9 cellular contexts compared by ENCODE assay signal in genomic region chr1:155017021-155017945, GRCh38. TPM values are rescaled to one million over a fixed set of nuclear protein-coding genes. Genes with fewer than 3 reads are reported as not detected.
DNase-seq lines count a peak whose midpoint lies in the region; ATAC-seq and TF ChIP-seq lines count a peak whose summit lies in the region.
"Had no signal": no experiment of that assay in that cellular context is flagged by ENCODE, and none has a peak within 500 bp of the region (broad histone marks: within the 10 kb centered on the region; RNA-seq: fewer than 3 reads in every experiment).

No MANE protein-coding gene starts in this region.

- no peaks in the 10 kb centered on the region for H3K79me2 ChIP-seq in neural cell (replicated peaks; ENCODE audit: insufficient read depth, low read length)

- H3K4me2 ChIP-seq in neural cell (ENCODE audit: low read length), result no peak overlapping the region

- TF ChIP-seq CTCF in Calu3 (IDR thresholded peaks at IDR 0.05; ENCODE audit: unreplicated experiment), result peak; percentile 99
- TF ChIP-seq CTCF in RWPE1 (conservative IDR thresholded peaks at IDR 0.05; ENCODE audit: low read depth), result peak; percentile 99
- peak; percentile 96 for TF ChIP-seq CTCF in neural cell (IDR thresholded peaks at IDR 0.05; ENCODE audit: poor library complexity, severe bottlenecking)

- DNase-seq in Calu3 (peak; percentile 96), RWPE1 (ENCODE audit: low spot score) (peak; percentile 93), fibroblast of the conjunctiva (ENCODE audit: low read depth) (peak; percentile 91)
- peak; percentile 83 for DNase-seq in activated effector memory CD4-positive, alpha-beta T cell treated with Interleukin-2 at 50 U/mL for 16 hours

- no peak overlapping the region for H3K9ac ChIP-seq in neural cell (ENCODE audit: low read length)

- no peak overlapping the region for H2AFZ ChIP-seq in neural cell (ENCODE audit: low read depth, low read length)

- TF ChIP-seq EP300 in Ishikawa (IDR thresholded peaks at IDR 0.05; ENCODE audit: borderline replicate concordance) (peak; percentile 33; the same call in 1 of the 2 replicates), neural cell (conservative IDR thresholded peaks at IDR 0.05; ENCODE audit: poor library complexity, severe bottlenecking) (no peak)

- intact Hi-C loops in Calu3 (cut with micrococcal nuclease; ENCODE audit: unreplicated experiment), result loop anchor here (2.0 kb wide), 1 partner anchor 14 kb away; the partner anchor contains the start of gene ZBTB7B

- H3K4me1 Mint-ChIP-seq in Calu3 (ENCODE audit: low read depth, unreplicated experiment), result peaks cover 37% of the 10 kb centered on the region
- H3K4me1 Mint-ChIP-seq in stimulated activated naive CD8-positive, alpha-beta T cell treated with anti-CD3 and anti-CD28 coated beads, Interleukin-15, Interleukin-2, amounts not matched to agents 100 ng/mL and 50 ng/mL, for 24 hours (ENCODE audit: low read depth), result peaks cover 57% of the 10 kb centered on the region

- no peaks in the 10 kb centered on the region for H3K27me3 ChIP-seq in neural cell (ENCODE audit: insufficient read depth, low read depth, low read length)

- H3K4me3 ChIP-seq in neural cell (ENCODE audit: low read length), result peak overlapping the region; percentile 60

- no peaks in the 10 kb centered on the region for H3F3A ChIP-seq in neural cell (ENCODE audit: insufficient read depth, low read length, poor library complexity, severe bottlenecking)

- H3K27ac Mint-ChIP-seq in Calu3 (ENCODE audit: unreplicated experiment), result peak overlapping the region; percentile 79
- peak overlapping the region; percentile 28 for H3K27ac Mint-ChIP-seq in stimulated activated naive CD8-positive, alpha-beta T cell treated with anti-CD3 and anti-CD28 coated beads, Interleukin-15, Interleukin-2, amounts not matched to agents 100 ng/mL and 50 ng/mL, for 24 hours

- H3K9me3 ChIP-seq in neural cell (ENCODE audit: low read length), result no peaks in the 10 kb centered on the region

- no peaks in the 10 kb centered on the region for H3K9me3 Mint-ChIP-seq in Calu3 (ENCODE audit: low read depth, unreplicated experiment)
- H3K9me3 Mint-ChIP-seq in stimulated activated naive CD8-positive, alpha-beta T cell treated with anti-CD3 and anti-CD28 coated beads, Interleukin-15, Interleukin-2, amounts not matched to agents 100 ng/mL and 50 ng/mL, for 24 hours, result no peaks in the 10 kb centered on the region

- peaks cover 56% of the 10 kb centered on the region for H3K36me3 Mint-ChIP-seq in Calu3 (ENCODE audit: insufficient read depth, unreplicated experiment)
- peaks cover 7% of the 10 kb centered on the region for H3K36me3 Mint-ChIP-seq in stimulated activated naive CD8-positive, alpha-beta T cell treated with anti-CD3 and anti-CD28 coated beads, Interleukin-15, Interleukin-2, amounts not matched to agents 100 ng/mL and 50 ng/mL, for 24 hours (ENCODE audit: low read depth)

- no peaks in the 10 kb centered on the region for H3K27me3 Mint-ChIP-seq in Calu3 (ENCODE audit: unreplicated experiment)
- H3K27me3 Mint-ChIP-seq in stimulated activated naive CD8-positive, alpha-beta T cell treated with anti-CD3 and anti-CD28 coated beads, Interleukin-15, Interleukin-2, amounts not matched to agents 100 ng/mL and 50 ng/mL, for 24 hours, result no peaks in the 10 kb centered on the region

- peak overlapping the region; percentile 60 for H3K4me3 Mint-ChIP-seq in Calu3 (ENCODE audit: low read depth, unreplicated experiment)
- H3K4me3 Mint-ChIP-seq in stimulated activated naive CD8-positive, alpha-beta T cell treated with anti-CD3 and anti-CD28 coated beads, Interleukin-15, Interleukin-2, amounts not matched to agents 100 ng/mL and 50 ng/mL, for 24 hours, result peak overlapping the region; percentile 69

- H3K27ac ChIP-seq in RWPE1, result peak overlapping the region; percentile 100
- H3K27ac ChIP-seq in neural cell (ENCODE audit: low read length), result no peak overlapping the region

- POLR2A ChIA-PET in RWPE1 (lab: Yijun Ruan, JAX; ENCODE audit: low non-redundant PET), result no interaction called here

- CTCF ChIA-PET in Calu3 (lab: Charles Lee), result interaction anchor here (0.5 to 1.9 kb wide), 27 partner anchors 11 to 1342 kb away, joined by 3 to 13 read pairs (median 4); partner anchors contain the start of genes ADAM15, LENEP, PBXIP1 and PYGO2
- CTCF ChIA-PET in RWPE1 (lab: Yijun Ruan, JAX), result interaction anchor here (0.5 to 2.7 kb wide), 31 partner anchors 9 to 845 kb away, joined by 3 to 26 read pairs (median 4); partner anchors contain the start of genes ADAM15, CKS1B, DCST1 and DCST2

- ATAC-seq in GM21447 (IDR thresholded peaks at IDR 0.05; ENCODE audit: unreplicated experiment), result peak; percentile 68

- BruUV-seq in Calu3 (replicated peaks; lab: Mats Ljungman, UMichigan), result no TSS peak

- no peaks in the 10 kb centered on the region for H4K20me1 ChIP-seq in neural cell (ENCODE audit: insufficient read depth)

- no peaks in the 10 kb centered on the region for H3K36me3 ChIP-seq in neural cell (ENCODE audit: insufficient read depth, low read length)

- TF ChIP-seq RAD21 in Ishikawa (IDR thresholded peaks at IDR 0.05; ENCODE audit: low read depth) (peak; percentile 73), neural cell (conservative IDR thresholded peaks at IDR 0.05) (peak; percentile 68)

- H3K9me2 ChIP-seq in neural cell (ENCODE audit: insufficient read depth, low read length), result no peaks in the 10 kb centered on the region

TF ChIP-seq in Ishikawa, 13 proteins besides CTCF, POLR2A, EP300 and RAD21 (continues in another document):
- TF ChIP-seq NFIC (IDR thresholded peaks at IDR 0.05), result no peak
- TF ChIP-seq ZBTB7A (IDR thresholded peaks at IDR 0.05; ENCODE audit: low read depth), result peak; percentile 99
- TF ChIP-seq MAX (IDR thresholded peaks at IDR 0.05), result peak; percentile 67; the same call in 1 of the 2 replicates
- TF ChIP-seq TCF12 (IDR thresholded peaks at IDR 0.05; ENCODE audit: low read depth), result peak; percentile 73; the same call in 1 of the 2 replicates
- TF ChIP-seq EGR1 (IDR thresholded peaks at IDR 0.05), result peak; percentile 85
- no peak for TF ChIP-seq FOXM1 (IDR thresholded peaks at IDR 0.05; ENCODE audit: borderline replicate concordance, low read depth)

TF ChIP-seq in neural cell, 6 proteins besides CTCF, POLR2A, EP300 and RAD21:
- TF ChIP-seq REST (IDR thresholded peaks at IDR 0.05; ENCODE audit: borderline replicate concordance), result no peak
- peak; percentile 80 for TF ChIP-seq SMC3 (conservative IDR thresholded peaks at IDR 0.05; ENCODE audit: poor library complexity)
- no peak for TF ChIP-seq EZH2 (IDR thresholded peaks at IDR 0.05; ENCODE audit: borderline replicate concordance, insufficient read depth, low read length, poor library complexity, severe bottlenecking)
- no peak for TF ChIP-seq POLR2AphosphoS5 (IDR thresholded peaks at IDR 0.05)

RNA-seq across cellular contexts. Expression of gene ZBTB7B, which starts 14.7 kb away (rescaled TPM):
- 64.7 and 64.9 TPM in 2 replicates for total RNA-seq in Calu3 (2022)
- 0.38 and 0.54 TPM in 2 replicates for polyA plus RNA-seq in neural cell
- polyA minus RNA-seq in neural cell, result 0.24 and 0.46 TPM in 2 replicates

RNA-seq across cellular contexts. Expression of gene DCST2, which starts 16.3 kb away (rescaled TPM):
- 1.4 and 1.5 TPM in 2 replicates for total RNA-seq in Calu3 (2022)
- 0.76 and 1.8 TPM in 2 replicates for polyA plus RNA-seq in neural cell
- 0.23 and 0.49 TPM in 2 replicates for polyA minus RNA-seq in neural cell

RNA-seq across cellular contexts. Expression of gene DCST1, which starts 16.3 kb away (rescaled TPM):
- total RNA-seq in Calu3 (2022), result 0.17 TPM in 1 of 2 replicates, not detected in the other
- polyA plus RNA-seq in neural cell, result not detected in 2 replicates
- not detected in 2 replicates for polyA minus RNA-seq in neural cell
- total RNA-seq: subcutaneous adipose tissue had no signal

RNA-seq across cellular contexts. Expression of gene LENEP, which starts 23.9 kb away (rescaled TPM):
- 1.1 and 1.5 TPM in 2 replicates for total RNA-seq in Calu3 (2022)
- 3.9 TPM in 1 of 2 replicates, not detected in the other for polyA plus RNA-seq in neural cell
- 1.7 and 2.4 TPM in 2 replicates for polyA minus RNA-seq in neural cell
- total RNA-seq: subcutaneous adipose tissue had no signal

RNA-seq across cellular contexts. Expression of gene ADAM15, which starts 33.8 kb away (rescaled TPM):
- total RNA-seq in Calu3 (2022), result 99.1 and 103 TPM in 2 replicates
- 24.8 and 27.6 TPM in 2 replicates for polyA plus RNA-seq in neural cell
- 9.7 and 17.3 TPM in 2 replicates for polyA minus RNA-seq in neural cell
